In genomic region chr2:65198737-65199136, GRCh38 we compare ENCODE assay signal across 1 cellular context.
TF ChIP-seq lines count a peak whose summit lies in the region.

No MANE protein-coding gene starts in this region.

TF ChIP-seq in HepG2, 621 proteins besides CTCF, POLR2A, EP300 and RAD21:
- TF ChIP-seq ZNF136 (CRISPR knock-in tag; IDR thresholded peaks at IDR 0.05; ENCODE audit: low read depth) (no peak), FLYWCH1 (CRISPR knock-in tag; IDR thresholded peaks at IDR 0.05) (no peak), HOXD1 (CRISPR knock-in tag; IDR thresholded peaks at IDR 0.05) (no peak), KAT7 (CRISPR knock-in tag; IDR thresholded peaks at IDR 0.05; ENCODE audit: borderline replicate concordance) (no peak)
- TF ChIP-seq, protein P1, sequence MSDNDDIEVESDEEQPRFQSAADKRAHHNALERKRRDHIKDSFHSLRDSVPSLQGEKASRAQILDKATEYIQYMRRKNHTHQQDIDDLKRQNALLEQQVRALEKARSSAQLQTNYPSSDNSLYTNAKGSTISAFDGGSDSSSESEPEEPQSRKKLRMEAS (IDR thresholded peaks at IDR 0.05) = no peak
